1 cellular context compared by ENCODE assay signal in the genomic region with DNA sequence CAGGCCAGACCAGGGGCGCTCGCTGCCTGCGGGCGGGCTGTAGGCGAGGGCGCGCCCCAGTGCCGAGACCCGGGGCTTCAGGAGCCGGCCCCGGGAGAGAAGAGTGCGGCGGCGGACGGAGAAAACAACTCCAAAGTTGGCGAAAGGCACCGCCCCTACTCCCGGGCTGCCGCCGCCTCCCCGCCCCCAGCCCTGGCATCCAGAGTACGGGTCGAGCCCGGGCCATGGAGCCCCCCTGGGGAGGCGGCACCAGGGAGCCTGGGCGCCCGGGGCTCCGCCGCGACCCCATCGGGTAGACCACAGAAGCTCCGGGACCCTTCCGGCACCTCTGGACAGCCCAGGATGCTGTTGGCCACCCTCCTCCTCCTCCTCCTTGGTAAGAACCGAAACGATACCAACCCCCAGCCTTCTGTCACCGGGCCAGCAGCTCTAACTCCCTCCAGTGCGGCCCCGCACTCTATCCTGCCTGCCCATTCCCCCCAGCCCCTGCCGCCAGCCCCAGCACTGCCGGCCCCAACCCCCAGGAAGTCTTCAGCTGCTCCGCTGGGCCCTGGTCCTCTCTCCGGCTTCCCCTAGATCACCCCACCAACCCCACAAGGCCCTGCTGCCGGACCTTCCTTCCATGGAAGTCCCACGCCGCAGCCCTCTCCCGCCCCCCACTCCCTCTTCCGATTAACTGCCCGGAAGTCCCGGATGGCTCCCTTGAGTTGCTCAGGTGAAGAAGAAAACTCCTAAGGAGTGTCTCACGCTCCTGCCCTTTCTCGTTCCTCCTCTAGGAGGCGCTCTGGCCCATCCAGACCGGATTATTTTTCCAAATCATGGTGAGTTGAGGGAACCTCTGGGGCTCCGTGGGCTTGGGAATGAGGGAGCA.
TF ChIP-seq lines count a peak whose summit lies in the region.

No MANE protein-coding gene starts in this region.

TF ChIP-seq in GM12878, 131 proteins besides CTCF, POLR2A, EP300 and RAD21 (continued from another document and continues in another):
- TF ChIP-seq, protein P1, sequence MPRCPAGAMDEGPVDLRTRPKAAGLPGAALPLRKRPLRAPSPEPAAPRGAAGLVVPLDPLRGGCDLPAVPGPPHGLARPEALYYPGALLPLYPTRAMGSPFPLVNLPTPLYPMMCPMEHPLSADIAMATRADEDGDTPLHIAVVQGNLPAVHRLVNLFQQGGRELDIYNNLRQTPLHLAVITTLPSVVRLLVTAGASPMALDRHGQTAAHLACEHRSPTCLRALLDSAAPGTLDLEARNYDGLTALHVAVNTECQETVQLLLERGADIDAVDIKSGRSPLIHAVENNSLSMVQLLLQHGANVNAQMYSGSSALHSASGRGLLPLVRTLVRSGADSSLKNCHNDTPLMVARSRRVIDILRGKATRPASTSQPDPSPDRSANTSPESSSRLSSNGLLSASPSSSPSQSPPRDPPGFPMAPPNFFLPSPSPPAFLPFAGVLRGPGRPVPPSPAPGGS (IDR thresholded peaks at IDR 0.05; ENCODE audit: borderline replicate concordance, insufficient read depth, low read depth, low read length, poor library complexity, severe bottlenecking), result no peak
- TF ChIP-seq NFYA (IDR thresholded peaks at IDR 0.05; ENCODE audit: borderline replicate concordance, low read depth, low read length) (no peak), NFIC (IDR thresholded peaks at IDR 0.05; ENCODE audit: low read depth, low read length) (no peak), SUZ12 (IDR thresholded peaks at IDR 0.05; ENCODE audit: unreplicated experiment) (no peak), TCF12 (IDR thresholded peaks at IDR 0.05; ENCODE audit: low read depth, low read length) (no peak), POU2F2 (IDR thresholded peaks at IDR 0.05; ENCODE audit: borderline replicate concordance, low read depth, low read length) (peak; percentile 7; the same call in 2 of the 3 replicates), CBFB (IDR thresholded peaks at IDR 0.05; ENCODE audit: low read depth) (no peak), CHD4 (IDR thresholded peaks at IDR 0.05) (no peak), CEBPB (IDR thresholded peaks at IDR 0.05; ENCODE audit: borderline replicate concordance in 1 of 2, low read depth in 2 of 2, low read length in 2 of 2) (no peak), IRF4 (IDR thresholded peaks at IDR 0.05; ENCODE audit: low read depth, low read length) (no peak), RB1 (IDR thresholded peaks at IDR 0.05; ENCODE audit: borderline replicate concordance) (peak; percentile 30; the same call in 1 of the 2 replicates), EZH2 (IDR thresholded peaks at IDR 0.05; ENCODE audit: borderline replicate concordance, control insufficient read depth, low read depth, low read length) (no peak), SREBF2 (IDR thresholded peaks at IDR 0.05; ENCODE audit: low read length) (no peak), ATF7 (IDR thresholded peaks at IDR 0.05; ENCODE audit: low read depth) (no peak), GABPA (IDR thresholded peaks at IDR 0.05; ENCODE audit: low read depth) (peak; percentile 44; the same call in 1 of the 2 replicates), MXI1 (IDR thresholded peaks at IDR 0.05; ENCODE audit: low read depth, low read length) (peak; percentile 23; the same call in 1 of the 2 replicates), KAT2A (conservative IDR thresholded peaks at IDR 0.05; ENCODE audit: control insufficient read depth, low read depth, low read length) (no peak), SIN3A (IDR thresholded peaks at IDR 0.05; ENCODE audit: low read depth, low read length) (peak; percentile 53; the same call in 1 of the 2 replicates), POLR2AphosphoS5 (IDR thresholded peaks at IDR 0.05; ENCODE audit: low read length) (no peak), ZSCAN29 (IDR thresholded peaks at IDR 0.05) (peak; percentile 77), ASH2L (IDR thresholded peaks at IDR 0.05; ENCODE audit: borderline replicate concordance, low read depth) (no peak), MEF2B (IDR thresholded peaks at IDR 0.05; ENCODE audit: partially characterized antibody, poor library complexity, severe bottlenecking) (no peak), MYB (IDR thresholded peaks at IDR 0.05; ENCODE audit: borderline replicate concordance, low read depth, low read length) (no peak), TCF3 (IDR thresholded peaks at IDR 0.05; ENCODE audit: borderline replicate concordance, insufficient read depth, low read depth, low read length) (no peak), BMI1 (IDR thresholded peaks at IDR 0.05; ENCODE audit: borderline replicate concordance) (no peak), CBX3 (IDR thresholded peaks at IDR 0.05; ENCODE audit: borderline replicate concordance, low read depth) (no peak), SRF (IDR thresholded peaks at IDR 0.05; ENCODE audit: low read depth in 2 of 2, low read length in 2 of 2) (no peak), KLF5 (IDR thresholded peaks at IDR 0.05; ENCODE audit: partially characterized antibody) (no peak), CREB1 (IDR thresholded peaks at IDR 0.05; ENCODE audit: low read depth) (no peak), TBL1XR1 (IDR thresholded peaks at IDR 0.05; ENCODE audit: low read depth, low read length) (no peak)
- TF ChIP-seq, protein P2, sequence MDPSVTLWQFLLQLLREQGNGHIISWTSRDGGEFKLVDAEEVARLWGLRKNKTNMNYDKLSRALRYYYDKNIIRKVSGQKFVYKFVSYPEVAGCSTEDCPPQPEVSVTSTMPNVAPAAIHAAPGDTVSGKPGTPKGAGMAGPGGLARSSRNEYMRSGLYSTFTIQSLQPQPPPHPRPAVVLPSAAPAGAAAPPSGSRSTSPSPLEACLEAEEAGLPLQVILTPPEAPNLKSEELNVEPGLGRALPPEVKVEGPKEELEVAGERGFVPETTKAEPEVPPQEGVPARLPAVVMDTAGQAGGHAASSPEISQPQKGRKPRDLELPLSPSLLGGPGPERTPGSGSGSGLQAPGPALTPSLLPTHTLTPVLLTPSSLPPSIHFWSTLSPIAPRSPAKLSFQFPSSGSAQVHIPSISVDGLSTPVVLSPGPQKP (IDR thresholded peaks at IDR 0.05; ENCODE audit: low read depth, low read length), result peak; percentile 47; the same call in 1 of the 2 replicates
- TF ChIP-seq, protein P3, sequence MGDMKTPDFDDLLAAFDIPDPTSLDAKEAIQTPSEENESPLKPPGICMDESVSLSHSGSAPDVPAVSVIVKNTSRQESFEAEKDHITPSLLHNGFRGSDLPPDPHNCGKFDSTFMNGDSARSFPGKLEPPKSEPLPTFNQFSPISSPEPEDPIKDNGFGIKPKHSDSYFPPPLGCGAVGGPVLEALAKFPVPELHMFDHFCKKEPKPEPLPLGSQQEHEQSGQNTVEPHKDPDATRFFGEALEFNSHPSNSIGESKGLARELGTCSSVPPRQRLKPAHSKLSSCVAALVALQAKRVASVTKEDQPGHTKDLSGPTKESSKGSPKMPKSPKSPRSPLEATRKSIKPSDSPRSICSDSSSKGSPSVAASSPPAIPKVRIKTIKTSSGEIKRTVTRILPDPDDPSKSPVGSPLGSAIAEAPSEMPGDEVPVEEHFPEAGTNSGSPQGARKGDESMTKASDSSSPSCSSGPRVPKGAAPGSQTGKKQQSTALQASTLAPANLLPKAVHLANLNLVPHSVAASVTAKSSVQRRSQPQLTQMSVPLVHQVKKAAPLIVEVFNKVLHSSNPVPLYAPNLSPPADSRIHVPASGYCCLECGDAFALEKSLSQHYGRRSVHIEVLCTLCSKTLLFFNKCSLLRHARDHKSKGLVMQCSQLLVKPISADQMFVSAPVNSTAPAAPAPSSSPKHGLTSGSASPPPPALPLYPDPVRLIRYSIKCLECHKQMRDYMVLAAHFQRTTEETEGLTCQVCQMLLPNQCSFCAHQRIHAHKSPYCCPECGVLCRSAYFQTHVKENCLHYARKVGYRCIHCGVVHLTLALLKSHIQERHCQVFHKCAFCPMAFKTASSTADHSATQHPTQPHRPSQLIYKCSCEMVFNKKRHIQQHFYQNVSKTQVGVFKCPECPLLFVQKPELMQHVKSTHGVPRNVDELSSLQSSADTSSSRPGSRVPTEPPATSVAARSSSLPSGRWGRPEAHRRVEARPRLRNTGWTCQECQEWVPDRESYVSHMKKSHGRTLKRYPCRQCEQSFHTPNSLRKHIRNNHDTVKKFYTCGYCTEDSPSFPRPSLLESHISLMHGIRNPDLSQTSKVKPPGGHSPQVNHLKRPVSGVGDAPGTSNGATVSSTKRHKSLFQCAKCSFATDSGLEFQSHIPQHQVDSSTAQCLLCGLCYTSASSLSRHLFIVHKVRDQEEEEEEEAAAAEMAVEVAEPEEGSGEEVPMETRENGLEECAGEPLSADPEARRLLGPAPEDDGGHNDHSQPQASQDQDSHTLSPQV (IDR thresholded peaks at IDR 0.05), result no peak
- TF ChIP-seq, protein P4, sequence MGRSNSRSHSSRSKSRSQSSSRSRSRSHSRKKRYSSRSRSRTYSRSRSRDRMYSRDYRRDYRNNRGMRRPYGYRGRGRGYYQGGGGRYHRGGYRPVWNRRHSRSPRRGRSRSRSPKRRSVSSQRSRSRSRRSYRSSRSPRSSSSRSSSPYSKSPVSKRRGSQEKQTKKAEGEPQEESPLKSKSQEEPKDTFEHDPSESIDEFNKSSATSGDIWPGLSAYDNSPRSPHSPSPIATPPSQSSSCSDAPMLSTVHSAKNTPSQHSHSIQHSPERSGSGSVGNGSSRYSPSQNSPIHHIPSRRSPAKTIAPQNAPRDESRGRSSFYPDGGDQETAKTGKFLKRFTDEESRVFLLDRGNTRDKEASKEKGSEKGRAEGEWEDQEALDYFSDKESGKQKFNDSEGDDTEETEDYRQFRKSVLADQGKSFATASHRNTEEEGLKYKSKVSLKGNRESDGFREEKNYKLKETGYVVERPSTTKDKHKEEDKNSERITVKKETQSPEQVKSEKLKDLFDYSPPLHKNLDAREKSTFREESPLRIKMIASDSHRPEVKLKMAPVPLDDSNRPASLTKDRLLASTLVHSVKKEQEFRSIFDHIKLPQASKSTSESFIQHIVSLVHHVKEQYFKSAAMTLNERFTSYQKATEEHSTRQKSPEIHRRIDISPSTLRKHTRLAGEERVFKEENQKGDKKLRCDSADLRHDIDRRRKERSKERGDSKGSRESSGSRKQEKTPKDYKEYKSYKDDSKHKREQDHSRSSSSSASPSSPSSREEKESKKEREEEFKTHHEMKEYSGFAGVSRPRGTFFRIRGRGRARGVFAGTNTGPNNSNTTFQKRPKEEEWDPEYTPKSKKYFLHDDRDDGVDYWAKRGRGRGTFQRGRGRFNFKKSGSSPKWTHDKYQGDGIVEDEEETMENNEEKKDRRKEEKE (IDR thresholded peaks at IDR 0.05), result no peak
- TF ChIP-seq, protein P5, sequence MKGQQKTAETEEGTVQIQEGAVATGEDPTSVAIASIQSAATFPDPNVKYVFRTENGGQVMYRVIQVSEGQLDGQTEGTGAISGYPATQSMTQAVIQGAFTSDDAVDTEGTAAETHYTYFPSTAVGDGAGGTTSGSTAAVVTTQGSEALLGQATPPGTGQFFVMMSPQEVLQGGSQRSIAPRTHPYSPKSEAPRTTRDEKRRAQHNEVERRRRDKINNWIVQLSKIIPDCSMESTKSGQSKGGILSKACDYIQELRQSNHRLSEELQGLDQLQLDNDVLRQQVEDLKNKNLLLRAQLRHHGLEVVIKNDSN (IDR thresholded peaks at IDR 0.05; ENCODE audit: borderline replicate concordance, extremely low read length, insufficient read depth, low read depth, low read length), result no peak
- TF ChIP-seq, protein P6, sequence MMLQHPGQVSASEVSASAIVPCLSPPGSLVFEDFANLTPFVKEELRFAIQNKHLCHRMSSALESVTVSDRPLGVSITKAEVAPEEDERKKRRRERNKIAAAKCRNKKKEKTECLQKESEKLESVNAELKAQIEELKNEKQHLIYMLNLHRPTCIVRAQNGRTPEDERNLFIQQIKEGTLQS (IDR thresholded peaks at IDR 0.05; ENCODE audit: borderline replicate concordance, extremely low read depth, low read depth, low read length), result no peak
- TF ChIP-seq, protein P7, sequence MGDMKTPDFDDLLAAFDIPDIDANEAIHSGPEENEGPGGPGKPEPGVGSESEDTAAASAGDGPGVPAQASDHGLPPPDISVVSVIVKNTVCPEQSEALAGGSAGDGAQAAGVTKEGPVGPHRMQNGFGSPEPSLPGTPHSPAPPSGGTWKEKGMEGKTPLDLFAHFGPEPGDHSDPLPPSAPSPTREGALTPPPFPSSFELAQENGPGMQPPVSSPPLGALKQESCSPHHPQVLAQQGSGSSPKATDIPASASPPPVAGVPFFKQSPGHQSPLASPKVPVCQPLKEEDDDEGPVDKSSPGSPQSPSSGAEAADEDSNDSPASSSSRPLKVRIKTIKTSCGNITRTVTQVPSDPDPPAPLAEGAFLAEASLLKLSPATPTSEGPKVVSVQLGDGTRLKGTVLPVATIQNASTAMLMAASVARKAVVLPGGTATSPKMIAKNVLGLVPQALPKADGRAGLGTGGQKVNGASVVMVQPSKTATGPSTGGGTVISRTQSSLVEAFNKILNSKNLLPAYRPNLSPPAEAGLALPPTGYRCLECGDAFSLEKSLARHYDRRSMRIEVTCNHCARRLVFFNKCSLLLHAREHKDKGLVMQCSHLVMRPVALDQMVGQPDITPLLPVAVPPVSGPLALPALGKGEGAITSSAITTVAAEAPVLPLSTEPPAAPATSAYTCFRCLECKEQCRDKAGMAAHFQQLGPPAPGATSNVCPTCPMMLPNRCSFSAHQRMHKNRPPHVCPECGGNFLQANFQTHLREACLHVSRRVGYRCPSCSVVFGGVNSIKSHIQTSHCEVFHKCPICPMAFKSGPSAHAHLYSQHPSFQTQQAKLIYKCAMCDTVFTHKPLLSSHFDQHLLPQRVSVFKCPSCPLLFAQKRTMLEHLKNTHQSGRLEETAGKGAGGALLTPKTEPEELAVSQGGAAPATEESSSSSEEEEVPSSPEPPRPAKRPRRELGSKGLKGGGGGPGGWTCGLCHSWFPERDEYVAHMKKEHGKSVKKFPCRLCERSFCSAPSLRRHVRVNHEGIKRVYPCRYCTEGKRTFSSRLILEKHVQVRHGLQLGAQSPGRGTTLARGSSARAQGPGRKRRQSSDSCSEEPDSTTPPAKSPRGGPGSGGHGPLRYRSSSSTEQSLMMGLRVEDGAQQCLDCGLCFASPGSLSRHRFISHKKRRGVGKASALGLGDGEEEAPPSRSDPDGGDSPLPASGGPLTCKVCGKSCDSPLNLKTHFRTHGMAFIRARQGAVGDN (IDR thresholded peaks at IDR 0.05), result 0 out of 2 replicates have a peak, but pooled peaks have one; percentile 6
- TF ChIP-seq, protein P8, sequence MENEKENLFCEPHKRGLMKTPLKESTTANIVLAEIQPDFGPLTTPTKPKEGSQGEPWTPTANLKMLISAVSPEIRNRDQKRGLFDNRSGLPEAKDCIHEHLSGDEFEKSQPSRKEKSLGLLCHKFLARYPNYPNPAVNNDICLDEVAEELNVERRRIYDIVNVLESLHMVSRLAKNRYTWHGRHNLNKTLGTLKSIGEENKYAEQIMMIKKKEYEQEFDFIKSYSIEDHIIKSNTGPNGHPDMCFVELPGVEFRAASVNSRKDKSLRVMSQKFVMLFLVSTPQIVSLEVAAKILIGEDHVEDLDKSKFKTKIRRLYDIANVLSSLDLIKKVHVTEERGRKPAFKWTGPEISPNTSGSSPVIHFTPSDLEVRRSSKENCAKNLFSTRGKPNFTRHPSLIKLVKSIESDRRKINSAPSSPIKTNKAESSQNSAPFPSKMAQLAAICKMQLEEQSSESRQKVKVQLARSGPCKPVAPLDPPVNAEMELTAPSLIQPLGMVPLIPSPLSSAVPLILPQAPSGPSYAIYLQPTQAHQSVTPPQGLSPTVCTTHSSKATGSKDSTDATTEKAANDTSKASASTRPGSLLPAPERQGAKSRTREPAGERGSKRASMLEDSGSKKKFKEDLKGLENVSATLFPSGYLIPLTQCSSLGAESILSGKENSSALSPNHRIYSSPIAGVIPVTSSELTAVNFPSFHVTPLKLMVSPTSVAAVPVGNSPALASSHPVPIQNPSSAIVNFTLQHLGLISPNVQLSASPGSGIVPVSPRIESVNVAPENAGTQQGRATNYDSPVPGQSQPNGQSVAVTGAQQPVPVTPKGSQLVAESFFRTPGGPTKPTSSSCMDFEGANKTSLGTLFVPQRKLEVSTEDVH (IDR thresholded peaks at IDR 0.05; ENCODE audit: low read depth, partially characterized antibody), result no peak
